8 cellular contexts compared by ENCODE assay signal in the genomic region with DNA sequence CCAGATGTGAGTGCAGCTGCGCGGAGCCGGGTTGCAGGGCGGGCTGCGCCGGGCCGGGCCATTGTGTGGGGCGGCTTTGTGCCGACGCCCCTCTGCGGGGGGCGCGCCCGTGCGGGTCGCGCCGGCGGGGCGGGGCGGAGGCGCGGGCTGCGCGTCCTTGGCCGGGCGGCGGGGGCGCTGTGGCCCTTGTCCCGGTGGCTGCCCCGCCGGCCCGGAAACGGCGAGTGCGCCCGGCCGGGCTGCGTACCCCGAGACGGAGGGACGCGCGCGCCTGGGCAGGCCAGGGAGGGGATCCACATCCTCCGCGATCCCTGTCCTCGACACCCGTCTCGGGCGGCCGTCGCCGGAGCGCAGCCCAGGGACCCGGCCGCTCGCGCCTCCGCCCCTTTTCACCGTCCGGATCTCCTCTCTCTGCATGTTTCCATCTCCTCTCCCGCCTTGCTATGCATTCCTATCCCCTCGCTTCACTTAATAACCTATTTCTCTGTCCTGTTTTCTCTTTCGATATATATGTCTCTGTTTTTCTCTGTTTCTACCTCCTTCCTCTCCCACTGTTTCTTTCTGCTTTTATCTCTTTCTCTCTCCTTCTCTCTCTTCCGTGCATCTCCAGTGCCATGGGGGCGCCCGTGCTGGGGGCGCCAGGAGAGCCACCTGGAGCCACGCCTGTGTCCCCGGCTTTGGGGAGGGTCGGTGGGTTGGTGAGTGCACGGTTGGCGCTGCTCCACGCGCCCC. TPM values are rescaled to one million over a fixed set of nuclear protein-coding genes. Genes with fewer than 3 reads are reported as not detected.
A peak's percentile ranks its signal among the peaks of the same experiment; 100 is the strongest.
DNase-seq lines count a peak whose midpoint lies in the region; ATAC-seq and TF ChIP-seq lines count a peak whose summit lies in the region.

No MANE protein-coding gene starts in this region.

- peaks cover 38% of the 10 kb centered on the region for H3K4me1 Mint-ChIP-seq in osteocyte (ENCODE audit: unreplicated experiment)

- TF ChIP-seq CTCF in BE2C (IDR thresholded peaks at IDR 0.05; ENCODE audit: low read depth, low read length) (no peak), RWPE1 (conservative IDR thresholded peaks at IDR 0.05; ENCODE audit: low read depth) (peak; percentile 55), osteocyte (IDR thresholded peaks at IDR 0.05) (peak; percentile 52)

- H3K36me3 Mint-ChIP-seq in osteocyte (ENCODE audit: unreplicated experiment): no peaks in the 10 kb centered on the region

- CTCF ChIA-PET in RWPE1 (lab: Yijun Ruan, JAX): interaction anchor here (0.6 to 4.9 kb wide), 9 partner anchors 13 to 827 kb away, joined by 3 to 106 read pairs (median 4); no protein-coding TSS in a partner anchor

- H3K4me1 ChIP-seq in BE2C: no peaks in the 10 kb centered on the region

- no peaks in the 10 kb centered on the region for H3K9me3 Mint-ChIP-seq in osteocyte (ENCODE audit: unreplicated experiment)

- ATAC-seq in GM19025 (IDR thresholded peaks at IDR 0.05; ENCODE audit: low read depth, unreplicated experiment) (peak; percentile 35), HG03159 (IDR thresholded peaks at IDR 0.05; ENCODE audit: unreplicated experiment) (peak; percentile 52)

- peak overlapping the region; percentile 87 for H3K27ac Mint-ChIP-seq in osteocyte (ENCODE audit: unreplicated experiment)

- peak overlapping the region; percentile 96 for H3K27ac ChIP-seq in RWPE1

- no peaks in the 10 kb centered on the region for H3K27me3 Mint-ChIP-seq in osteocyte (ENCODE audit: unreplicated experiment)

- H3K4me3 Mint-ChIP-seq in osteocyte (ENCODE audit: unreplicated experiment): peak overlapping the region; percentile 97

- no peaks in the 10 kb centered on the region for H3K9me3 ChIP-seq in BE2C

- H3K36me3 ChIP-seq in BE2C: no peaks in the 10 kb centered on the region

- H3K27me3 ChIP-seq in BE2C: peaks cover 25% of the 10 kb centered on the region

- peak; percentile 65 for DNase-seq in BE2C
- DNase-seq in RWPE1 (ENCODE audit: low spot score): peak; percentile 53
- DNase-seq in activated naive CD4-positive, alpha-beta T cell treated with anti-CD3 and anti-CD28 coated beads, Interleukin-2, amount 50 U/mL, for 16 hours: peak; percentile 62
- peak in 39 of 42 donors; percentile 21 to 86 (median 66) for DNase-seq in head of caudate nucleus
- no peak for DNase-seq in osteocyte (ENCODE audit: extremely low spot score, unreplicated experiment)
- DNase-seq in KG1 (lab: John Stamatoyannopoulos, UW): no peak

- peak overlapping the region; percentile 79 for H3K4me3 ChIP-seq in BE2C (ENCODE audit: low read depth, low read length)

- intact Hi-C loops in head of caudate nucleus (cut with DNase I): loop anchor here (2.0 to 5.0 kb wide), 3 partner anchors 41 to 197 kb away; no protein-coding TSS in a partner anchor

- POLR2A ChIA-PET in RWPE1 (lab: Yijun Ruan, JAX; ENCODE audit: low non-redundant PET): interaction anchor here (0.5 to 2.0 kb wide), 6 partner anchors 15 to 200 kb away, joined by 3 to 15 read pairs (median 6); no protein-coding TSS in a partner anchor

RNA-seq across cellular contexts. Expression of gene PFKFB3, which starts 0.8 kb away (rescaled TPM):
- 12.1 TPM for polyA plus RNA-seq in BE2C (2012; ENCODE audit: insufficient read depth, insufficient read length, low read depth)
- total RNA-seq in osteocyte: 34.2 and 37.9 TPM in 2 replicates

Comparison
In these comparisons a context has a peak if more than half of its experiments do, and no peak if none do; other contexts are left out.
1. DNase-seq: peak in BE2C (single experiment), RWPE1 (single experiment), activated naive CD4-positive, alpha-beta T cell treated with anti-CD3 and anti-CD28 coated beads, Interleukin-2, amount 50 U/mL, for 16 hours (single experiment) and head of caudate nucleus (39 of 42); none in osteocyte (single experiment) and KG1 (single experiment).